In genomic region chr4:1012031-1012739, GRCh38 we compare ENCODE assay signal across 1 cellular context.
TF ChIP-seq lines count a peak whose summit lies in the region.

No MANE protein-coding gene starts in this region.

TF ChIP-seq in K562, 482 proteins besides CTCF, POLR2A, EP300 and RAD21 (continued from another document and continues in another):
- TF ChIP-seq HMGXB4 (CRISPR knock-in tag; IDR thresholded peaks at IDR 0.05) (no peak), JUNB (CRISPR knock-in tag; conservative IDR thresholded peaks at IDR 0.05) (no peak), ZBTB9 (CRISPR knock-in tag; IDR thresholded peaks at IDR 0.05) (no peak), ATF3 (IDR thresholded peaks at IDR 0.05) (no peak), ATF3 (CRISPR knock-in tag; conservative IDR thresholded peaks at IDR 0.05) (no peak), FOXJ2 (tag; IDR thresholded peaks at IDR 0.05) (no peak), KDM1A (IDR thresholded peaks at IDR 0.05) (no peak), TCF7 (IDR thresholded peaks at IDR 0.05; ENCODE audit: borderline replicate concordance) (no peak), RFX7 (CRISPR knock-in tag; IDR thresholded peaks at IDR 0.05) (no peak), ZC3H8 (IDR thresholded peaks at IDR 0.05) (no peak), BRD9 (IDR thresholded peaks at IDR 0.05; ENCODE audit: low read depth, partially characterized antibody) (no peak), PATZ1 (CRISPR knock-in tag; IDR thresholded peaks at IDR 0.05; ENCODE audit: borderline replicate concordance) (no peak), HMG20B (CRISPR knock-in tag; IDR thresholded peaks at IDR 0.05) (no peak), MYC (IDR thresholded peaks at IDR 0.05; ENCODE audit: low read depth, low read length) (peak; percentile 34; the same call in 1 of the 2 replicates), MYC (CRISPR knock-in tag; IDR thresholded peaks at IDR 0.05; ENCODE audit: borderline replicate concordance, low read depth) (no peak), CHCHD3 (CRISPR knock-in tag; IDR thresholded peaks at IDR 0.05) (no peak), PHF21A (IDR thresholded peaks at IDR 0.05; ENCODE audit: borderline replicate concordance, low read depth) (0 out of 2 replicates have a peak, but pooled peaks have one; percentile 34), CBFA2T2 (conservative IDR thresholded peaks at IDR 0.05) (peak; percentile 11; the same call in 1 of the 2 replicates), ZNF175 (CRISPR knock-in tag; IDR thresholded peaks at IDR 0.05; ENCODE audit: low read depth) (no peak), SP2 (IDR thresholded peaks at IDR 0.05; ENCODE audit: extremely low read depth, low read depth, low read length, poor library complexity, severe bottlenecking) (no peak), ZNF780A (CRISPR knock-in tag; IDR thresholded peaks at IDR 0.05) (no peak), ZNF77 (CRISPR knock-in tag; IDR thresholded peaks at IDR 0.05) (no peak), ATF7 (IDR thresholded peaks at IDR 0.05) (no peak), HSF4 (CRISPR knock-in tag; IDR thresholded peaks at IDR 0.05; ENCODE audit: borderline replicate concordance) (no peak), ESRRA (IDR thresholded peaks at IDR 0.05; ENCODE audit: borderline replicate concordance, low read depth) (no peak), ZNF395 (CRISPR knock-in tag; IDR thresholded peaks at IDR 0.05) (no peak), SMARCC2 (IDR thresholded peaks at IDR 0.05; ENCODE audit: low read depth) (no peak), TBP (optimal IDR thresholded peaks at IDR 0.05; ENCODE audit: low read depth, low read length) (no peak), ETV5 (CRISPR knock-in tag; IDR thresholded peaks at IDR 0.05; ENCODE audit: low read depth) (no peak), FOXK2 (conservative IDR thresholded peaks at IDR 0.05 in 1 of 2, IDR thresholded peaks at IDR 0.05 in 1 of 2; ENCODE audit: low read depth in 2 of 2) (no peak), CXXC5 (CRISPR knock-in tag; IDR thresholded peaks at IDR 0.05) (peak; percentile 75), ZNF146 (CRISPR knock-in tag; IDR thresholded peaks at IDR 0.05; ENCODE audit: unreplicated experiment) (no peak), RBM39 (optimal IDR thresholded peaks at IDR 0.05; ENCODE audit: low read depth, low read length) (no peak), MYNN (IDR thresholded peaks at IDR 0.05) (no peak), MYNN (CRISPR knock-in tag; IDR thresholded peaks at IDR 0.05) (no peak), CTBP1 (IDR thresholded peaks at IDR 0.05; ENCODE audit: borderline replicate concordance) (no peak), ZNF24 (IDR thresholded peaks at IDR 0.05) (no peak), ZNF316 (IDR thresholded peaks at IDR 0.05) (peak; percentile 92), ZNF512 (tag; IDR thresholded peaks at IDR 0.05) (no peak), CTCFL (IDR thresholded peaks at IDR 0.05; ENCODE audit: borderline replicate concordance, insufficient read depth, low read depth, low read length, poor library complexity, severe bottlenecking) (no peak), CREBBP (IDR thresholded peaks at IDR 0.05; ENCODE audit: low read depth, low read length) (no peak), REST (CRISPR knock-in tag; IDR thresholded peaks at IDR 0.05; ENCODE audit: low read depth) (no peak), ELF4 (CRISPR knock-in tag; IDR thresholded peaks at IDR 0.05) (no peak), ZZZ3 (IDR thresholded peaks at IDR 0.05) (no peak), ZFP91 (CRISPR knock-in tag; IDR thresholded peaks at IDR 0.05) (no peak), FOXA1 (IDR thresholded peaks at IDR 0.05; ENCODE audit: borderline replicate concordance) (no peak), MAFG (tag; conservative IDR thresholded peaks at IDR 0.05) (no peak), SAFB (IDR thresholded peaks at IDR 0.05; ENCODE audit: borderline replicate concordance, low read depth, low read length) (no peak), ETS2 (tag; IDR thresholded peaks at IDR 0.05; ENCODE audit: borderline replicate concordance, poor library complexity, severe bottlenecking) (no peak), MXI1 (IDR thresholded peaks at IDR 0.05; ENCODE audit: low read depth, low read length) (peak; percentile 44; the same call in 1 of the 2 replicates), ZNF282 (CRISPR knock-in tag; IDR thresholded peaks at IDR 0.05) (no peak), HMGN3 (IDR thresholded peaks at IDR 0.05; ENCODE audit: borderline replicate concordance, extremely low read depth, insufficient read length, low read depth, low read length) (no peak), TCF7L2 (IDR thresholded peaks at IDR 0.05; ENCODE audit: low read depth, low read length) (no peak), NR2C2 (CRISPR knock-in tag; IDR thresholded peaks at IDR 0.05) (no peak), NR2C2 (tag; IDR thresholded peaks at IDR 0.05) (no peak), SUPT5H (IDR thresholded peaks at IDR 0.05) (no peak), NCOA4 (IDR thresholded peaks at IDR 0.05; ENCODE audit: partially characterized antibody) (no peak), TEAD2 (tag; IDR thresholded peaks at IDR 0.05) (no peak), NFATC3 (IDR thresholded peaks at IDR 0.05) (no peak), HLTF (IDR thresholded peaks at IDR 0.05) (no peak), HNRNPL (IDR thresholded peaks at IDR 0.05; ENCODE audit: low read depth, low read length) (peak; percentile 73; the same call in 1 of the 2 replicates)
